ENCODE assay signal across 8 cellular contexts in the genomic region with DNA sequence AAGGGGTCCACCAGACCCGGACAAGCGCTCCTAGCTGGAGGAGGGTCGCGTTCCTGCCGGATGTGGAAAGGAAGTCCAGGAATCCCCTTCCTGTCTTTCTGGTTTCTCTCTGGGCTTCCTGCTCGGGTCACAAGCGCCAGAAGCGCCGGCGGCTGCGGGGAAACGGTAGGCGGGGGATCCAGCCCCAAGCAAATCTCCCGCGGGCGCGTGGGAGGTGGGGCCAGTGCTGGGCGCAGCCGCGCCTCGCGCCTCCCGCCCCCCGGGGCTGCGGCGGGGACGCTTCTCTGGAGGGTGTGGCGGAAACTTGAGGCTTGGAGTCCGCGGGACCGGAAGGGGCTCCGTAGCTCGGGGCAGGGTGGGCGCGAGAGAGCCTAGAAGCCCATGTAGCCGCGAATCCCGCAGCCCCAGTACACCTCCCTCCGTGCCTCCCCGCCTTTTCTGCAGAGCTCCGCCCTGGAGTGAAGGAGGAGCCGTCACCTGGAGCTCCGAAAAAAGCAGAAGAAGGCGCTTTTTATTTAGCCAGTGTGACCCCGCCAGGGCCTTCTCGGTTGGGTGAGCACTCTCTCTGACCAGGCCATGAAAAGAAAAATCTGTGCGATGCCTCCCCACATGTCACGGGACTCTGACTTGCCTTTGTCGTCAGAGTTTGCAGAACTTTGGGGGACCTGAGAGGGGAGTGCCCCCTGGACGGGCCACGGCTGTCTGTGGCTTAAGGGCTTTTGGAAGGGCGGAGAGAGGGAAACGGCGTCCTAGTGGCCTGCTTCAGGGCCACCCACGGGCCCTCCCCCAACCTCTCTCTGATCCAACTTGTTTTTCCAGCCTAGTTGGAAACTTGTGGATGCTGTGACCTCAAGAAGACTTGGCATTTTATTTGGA. TPM values are rescaled to one million over a fixed set of nuclear protein-coding genes. Genes with fewer than 3 reads are reported as not detected.
A peak's percentile ranks its signal among the peaks of the same experiment; 100 is the strongest.
DNase-seq lines count a peak whose midpoint lies in the region; ATAC-seq and TF ChIP-seq lines count a peak whose summit lies in the region.

No MANE protein-coding gene starts in this region.

- BruUV-seq in Calu3 (replicated peaks; lab: Mats Ljungman, UMichigan), result TSS peak; percentile 58

- peak; percentile 62 for ATAC-seq in GM21360 (IDR thresholded peaks at IDR 0.05; ENCODE audit: unreplicated experiment)

- peak overlapping the region; percentile 83 for H3K27ac Mint-ChIP-seq in Calu3 (ENCODE audit: unreplicated experiment)

- TF ChIP-seq POLR2A in esophagus muscularis mucosa (IDR thresholded peaks at IDR 0.05; ENCODE audit: low read depth), result no peak

- peaks cover 15 to 40% (median 32%) of the 10 kb centered on the region in 4 donors for H3K4me1 ChIP-seq in esophagus muscularis mucosa

- H3K4me1 Mint-ChIP-seq in Calu3 (ENCODE audit: low read depth, unreplicated experiment), result peaks cover 40% of the 10 kb centered on the region

- no peaks in the 10 kb centered on the region for H3K36me3 ChIP-seq in esophagus muscularis mucosa

- CTCF ChIA-PET in Calu3 (lab: Charles Lee), result interaction anchor here (0.7 to 1.8 kb wide), 3 partner anchors 60 to 102 kb away, joined by 3 to 6 read pairs (median 5); no protein-coding TSS in a partner anchor

- peaks cover 25% of the 10 kb centered on the region for H3K36me3 Mint-ChIP-seq in Calu3 (ENCODE audit: insufficient read depth, unreplicated experiment)

- H3K4me3 ChIP-seq in esophagus muscularis mucosa, result peak overlapping the region; percentile 53 to 78 (median 70)

- H3K27ac ChIP-seq in esophagus muscularis mucosa (replicated peaks in 1 of 4), result peak overlapping the region; percentile 83 to 87 (median 86)

- TF ChIP-seq EP300 in esophagus muscularis mucosa (IDR thresholded peaks at IDR 0.05), result no peak

- WGBS in esophagus muscularis mucosa, result 2% methylated on average over 6 of the region's 55 CpGs

- H3K9me3 ChIP-seq in esophagus muscularis mucosa, result no peaks in the 10 kb centered on the region

- intact Hi-C loops in Calu3 (cut with micrococcal nuclease; ENCODE audit: unreplicated experiment), result no loop called here
- intact Hi-C loops in esophagus muscularis mucosa (cut with DNase I), result no loop called here

- TF ChIP-seq CTCF in Calu3 (IDR thresholded peaks at IDR 0.05; ENCODE audit: unreplicated experiment), result no peak
- TF ChIP-seq CTCF in esophagus muscularis mucosa (IDR thresholded peaks at IDR 0.05), result no peak

- H3K4me3 Mint-ChIP-seq in Calu3 (ENCODE audit: low read depth, unreplicated experiment), result peak overlapping the region; percentile 78

- DNase-seq in Calu3 (peak; percentile 84), HS-5 (ENCODE audit: low read depth) (peak; percentile 64), OCI-M1 (lab: John Stamatoyannopoulos, UW) (peak; percentile 95), esophagus muscularis mucosa (ENCODE audit: extremely low spot score) (peak; percentile 94), myocyte (ENCODE audit: low read depth) (peak; percentile 86)
- peak; percentile 90 for DNase-seq in activated T-cell treated with anti-CD3 and anti-CD28 coated beads, Interleukin-2, amount 50 U/mL, for 1 hour
- DNase-seq in stimulated activated CD8-positive, alpha-beta memory T cell treated with anti-CD3 and anti-CD28 coated beads, Interleukin-7, amount 100 ng/mL, for 48 hours (ENCODE audit: extremely low read depth in 1 of 2, low read depth in 1 of 2), result peak; percentile 91 to 93

- no peaks in the 10 kb centered on the region for H3K27me3 ChIP-seq in esophagus muscularis mucosa

- H3K27me3 Mint-ChIP-seq in Calu3 (ENCODE audit: unreplicated experiment), result no peaks in the 10 kb centered on the region

- H3K9me3 Mint-ChIP-seq in Calu3 (ENCODE audit: low read depth, unreplicated experiment), result no peaks in the 10 kb centered on the region

RNA-seq across cellular contexts. Expression of a gene that starts 21.4 kb away (rescaled TPM):
- 5.8 and 9.5 TPM in 2 replicates for total RNA-seq in Calu3 (2022)
- total RNA-seq in esophagus muscularis mucosa, result 1 to 10 TPM; 3.4 to 7.5 (median 3.8) TPM
- total RNA-seq in myocyte, result 4.2 and 6.6 TPM in 2 replicates
- polyA plus RNA-seq in myocyte (2012), result 7.6 TPM

RNA-seq across cellular contexts. Expression of a gene that starts 40.3 kb away (rescaled TPM):
- total RNA-seq in Calu3 (2022) (not detected in 2 replicates), esophagus muscularis mucosa (1 to 10 TPM in 1 of 4 donors, under 1 TPM in 2, not detected in 1; 0.23 to 1.5 (median 0.52) TPM), myocyte (not detected in 2 replicates)
- polyA plus RNA-seq in myocyte (2012), result not detected

Comparison
In these comparisons a context has a peak if more than half of its experiments do, and no peak if none do; other contexts are left out.
1. Peak in every context shown above with its lines: DNase-seq, ATAC-seq, H3K4me3 ChIP-seq and H3K27ac ChIP-seq.